1 cellular context compared by ENCODE assay signal in the genomic region with DNA sequence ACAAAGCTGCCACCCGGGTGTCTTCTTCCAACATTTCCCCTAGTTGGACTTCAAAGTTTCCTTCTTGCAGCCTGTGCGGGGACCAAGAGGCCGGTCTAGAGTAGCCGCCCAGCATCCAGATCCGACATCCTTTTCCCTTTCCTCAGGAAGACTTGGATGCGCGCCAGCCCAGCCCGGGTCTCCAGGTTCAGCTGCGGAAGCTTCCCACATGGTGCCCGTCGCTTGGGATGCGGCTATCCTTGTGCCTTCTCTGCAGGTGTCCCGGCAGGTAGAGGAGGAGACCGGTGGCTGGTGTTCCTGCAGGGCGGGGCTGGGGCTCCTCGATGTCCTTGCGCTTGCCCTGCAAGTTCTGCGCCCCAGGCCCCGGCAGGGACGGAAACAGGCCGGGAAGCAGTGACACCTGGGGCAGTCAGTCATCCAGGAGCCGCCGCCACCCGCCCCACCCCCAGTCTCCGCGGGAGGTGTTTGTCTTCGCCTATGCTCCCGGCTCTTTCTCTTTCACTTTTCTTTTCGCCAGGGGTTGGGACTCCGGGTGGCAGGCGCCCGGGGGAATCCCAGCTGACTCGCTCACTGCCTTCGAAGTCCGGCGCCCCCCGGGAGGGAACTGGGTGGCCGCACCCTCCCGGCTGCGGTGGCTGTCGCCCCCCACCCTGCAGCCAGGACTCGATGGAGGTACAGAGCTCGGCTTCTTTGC.
TF ChIP-seq lines count a peak whose summit lies in the region.

A gene with protein sequence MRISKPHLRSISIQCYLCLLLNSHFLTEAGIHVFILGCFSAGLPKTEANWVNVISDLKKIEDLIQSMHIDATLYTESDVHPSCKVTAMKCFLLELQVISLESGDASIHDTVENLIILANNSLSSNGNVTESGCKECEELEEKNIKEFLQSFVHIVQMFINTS (plus strand): TSS at position 507 of the 694 bp plus-strand sequence. CDS start 82,882 bp downstream, outside the sequence.

TF ChIP-seq in GM23338, 12 proteins besides CTCF, POLR2A, EP300 and RAD21:
- TF ChIP-seq, protein P1, sequence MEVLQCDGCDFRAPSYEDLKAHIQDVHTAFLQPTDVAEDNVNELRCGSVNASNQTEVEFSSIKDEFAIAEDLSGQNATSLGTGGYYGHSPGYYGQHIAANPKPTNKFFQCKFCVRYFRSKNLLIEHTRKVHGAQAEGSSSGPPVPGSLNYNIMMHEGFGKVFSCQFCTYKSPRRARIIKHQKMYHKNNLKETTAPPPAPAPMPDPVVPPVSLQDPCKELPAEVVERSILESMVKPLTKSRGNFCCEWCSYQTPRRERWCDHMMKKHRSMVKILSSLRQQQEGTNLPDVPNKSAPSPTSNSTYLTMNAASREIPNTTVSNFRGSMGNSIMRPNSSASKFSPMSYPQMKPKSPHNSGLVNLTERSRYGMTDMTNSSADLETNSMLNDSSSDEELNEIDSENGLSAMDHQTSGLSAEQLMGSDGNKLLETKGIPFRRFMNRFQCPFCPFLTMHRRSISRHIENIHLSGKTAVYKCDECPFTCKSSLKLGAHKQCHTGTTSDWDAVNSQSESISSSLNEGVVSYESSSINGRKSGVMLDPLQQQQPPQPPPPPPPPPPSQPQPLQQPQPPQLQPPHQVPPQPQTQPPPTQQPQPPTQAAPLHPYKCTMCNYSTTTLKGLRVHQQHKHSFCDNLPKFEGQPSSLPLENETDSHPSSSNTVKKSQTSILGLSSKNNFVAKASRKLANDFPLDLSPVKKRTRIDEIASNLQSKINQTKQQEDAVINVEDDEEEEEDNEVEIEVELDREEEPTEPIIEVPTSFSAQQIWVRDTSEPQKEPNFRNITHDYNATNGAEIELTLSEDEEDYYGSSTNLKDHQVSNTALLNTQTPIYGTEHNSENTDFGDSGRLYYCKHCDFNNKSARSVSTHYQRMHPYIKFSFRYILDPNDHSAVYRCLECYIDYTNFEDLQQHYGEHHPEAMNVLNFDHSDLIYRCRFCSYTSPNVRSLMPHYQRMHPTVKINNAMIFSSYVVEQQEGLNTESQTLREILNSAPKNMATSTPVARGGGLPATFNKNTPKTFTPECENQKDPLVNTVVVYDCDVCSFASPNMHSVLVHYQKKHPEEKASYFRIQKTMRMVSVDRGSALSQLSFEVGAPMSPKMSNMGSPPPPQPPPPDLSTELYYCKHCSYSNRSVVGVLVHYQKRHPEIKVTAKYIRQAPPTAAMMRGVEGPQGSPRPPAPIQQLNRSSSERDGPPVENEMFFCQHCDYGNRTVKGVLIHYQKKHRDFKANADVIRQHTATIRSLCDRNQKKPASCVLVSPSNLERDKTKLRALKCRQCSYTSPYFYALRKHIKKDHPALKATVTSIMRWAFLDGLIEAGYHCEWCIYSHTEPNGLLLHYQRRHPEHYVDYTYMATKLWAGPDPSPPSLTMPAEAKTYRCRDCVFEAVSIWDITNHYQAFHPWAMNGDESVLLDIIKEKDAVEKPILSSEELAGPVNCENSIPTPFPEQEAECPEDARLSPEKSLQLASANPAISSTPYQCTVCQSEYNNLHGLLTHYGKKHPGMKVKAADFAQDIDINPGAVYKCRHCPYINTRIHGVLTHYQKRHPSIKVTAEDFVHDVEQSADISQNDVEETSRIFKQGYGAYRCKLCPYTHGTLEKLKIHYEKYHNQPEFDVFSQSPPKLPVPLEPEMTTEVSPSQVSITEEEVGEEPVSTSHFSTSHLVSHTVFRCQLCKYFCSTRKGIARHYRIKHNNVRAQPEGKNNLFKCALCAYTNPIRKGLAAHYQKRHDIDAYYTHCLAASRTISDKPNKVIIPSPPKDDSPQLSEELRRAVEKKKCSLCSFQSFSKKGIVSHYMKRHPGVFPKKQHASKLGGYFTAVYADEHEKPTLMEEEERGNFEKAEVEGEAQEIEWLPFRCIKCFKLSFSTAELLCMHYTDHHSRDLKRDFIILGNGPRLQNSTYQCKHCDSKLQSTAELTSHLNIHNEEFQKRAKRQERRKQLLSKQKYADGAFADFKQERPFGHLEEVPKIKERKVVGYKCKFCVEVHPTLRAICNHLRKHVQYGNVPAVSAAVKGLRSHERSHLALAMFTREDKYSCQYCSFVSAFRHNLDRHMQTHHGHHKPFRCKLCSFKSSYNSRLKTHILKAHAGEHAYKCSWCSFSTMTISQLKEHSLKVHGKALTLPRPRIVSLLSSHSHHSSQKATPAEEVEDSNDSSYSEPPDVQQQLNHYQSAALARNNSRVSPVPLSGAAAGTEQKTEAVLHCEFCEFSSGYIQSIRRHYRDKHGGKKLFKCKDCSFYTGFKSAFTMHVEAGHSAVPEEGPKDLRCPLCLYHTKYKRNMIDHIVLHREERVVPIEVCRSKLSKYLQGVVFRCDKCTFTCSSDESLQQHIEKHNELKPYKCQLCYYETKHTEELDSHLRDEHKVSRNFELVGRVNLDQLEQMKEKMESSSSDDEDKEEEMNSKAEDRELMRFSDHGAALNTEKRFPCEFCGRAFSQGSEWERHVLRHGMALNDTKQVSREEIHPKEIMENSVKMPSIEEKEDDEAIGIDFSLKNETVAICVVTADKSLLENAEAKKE (CRISPR knock-in tag; IDR thresholded peaks at IDR 0.05): no peak
- TF ChIP-seq STAT1 (IDR thresholded peaks at IDR 0.05; ENCODE audit: unreplicated experiment): no peak
- TF ChIP-seq ZNF114 (CRISPR knock-in tag; IDR thresholded peaks at IDR 0.05): no peak
- TF ChIP-seq, protein P2, sequence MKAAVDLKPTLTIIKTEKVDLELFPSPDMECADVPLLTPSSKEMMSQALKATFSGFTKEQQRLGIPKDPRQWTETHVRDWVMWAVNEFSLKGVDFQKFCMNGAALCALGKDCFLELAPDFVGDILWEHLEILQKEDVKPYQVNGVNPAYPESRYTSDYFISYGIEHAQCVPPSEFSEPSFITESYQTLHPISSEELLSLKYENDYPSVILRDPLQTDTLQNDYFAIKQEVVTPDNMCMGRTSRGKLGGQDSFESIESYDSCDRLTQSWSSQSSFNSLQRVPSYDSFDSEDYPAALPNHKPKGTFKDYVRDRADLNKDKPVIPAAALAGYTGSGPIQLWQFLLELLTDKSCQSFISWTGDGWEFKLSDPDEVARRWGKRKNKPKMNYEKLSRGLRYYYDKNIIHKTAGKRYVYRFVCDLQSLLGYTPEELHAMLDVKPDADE (IDR thresholded peaks at IDR 0.05): no peak; the same call in 1 of the 2 replicates
- TF ChIP-seq POLR2AphosphoS5 (IDR thresholded peaks at IDR 0.05; ENCODE audit: low read depth): no peak
- no peak for TF ChIP-seq JUNB (IDR thresholded peaks at IDR 0.05; ENCODE audit: unreplicated experiment)
- no peak for TF ChIP-seq CREB1 (CRISPR knock-in tag; IDR thresholded peaks at IDR 0.05; ENCODE audit: low read depth)
- no peak for TF ChIP-seq NANOG (IDR thresholded peaks at IDR 0.05; ENCODE audit: borderline replicate concordance)
- TF ChIP-seq, protein P3, sequence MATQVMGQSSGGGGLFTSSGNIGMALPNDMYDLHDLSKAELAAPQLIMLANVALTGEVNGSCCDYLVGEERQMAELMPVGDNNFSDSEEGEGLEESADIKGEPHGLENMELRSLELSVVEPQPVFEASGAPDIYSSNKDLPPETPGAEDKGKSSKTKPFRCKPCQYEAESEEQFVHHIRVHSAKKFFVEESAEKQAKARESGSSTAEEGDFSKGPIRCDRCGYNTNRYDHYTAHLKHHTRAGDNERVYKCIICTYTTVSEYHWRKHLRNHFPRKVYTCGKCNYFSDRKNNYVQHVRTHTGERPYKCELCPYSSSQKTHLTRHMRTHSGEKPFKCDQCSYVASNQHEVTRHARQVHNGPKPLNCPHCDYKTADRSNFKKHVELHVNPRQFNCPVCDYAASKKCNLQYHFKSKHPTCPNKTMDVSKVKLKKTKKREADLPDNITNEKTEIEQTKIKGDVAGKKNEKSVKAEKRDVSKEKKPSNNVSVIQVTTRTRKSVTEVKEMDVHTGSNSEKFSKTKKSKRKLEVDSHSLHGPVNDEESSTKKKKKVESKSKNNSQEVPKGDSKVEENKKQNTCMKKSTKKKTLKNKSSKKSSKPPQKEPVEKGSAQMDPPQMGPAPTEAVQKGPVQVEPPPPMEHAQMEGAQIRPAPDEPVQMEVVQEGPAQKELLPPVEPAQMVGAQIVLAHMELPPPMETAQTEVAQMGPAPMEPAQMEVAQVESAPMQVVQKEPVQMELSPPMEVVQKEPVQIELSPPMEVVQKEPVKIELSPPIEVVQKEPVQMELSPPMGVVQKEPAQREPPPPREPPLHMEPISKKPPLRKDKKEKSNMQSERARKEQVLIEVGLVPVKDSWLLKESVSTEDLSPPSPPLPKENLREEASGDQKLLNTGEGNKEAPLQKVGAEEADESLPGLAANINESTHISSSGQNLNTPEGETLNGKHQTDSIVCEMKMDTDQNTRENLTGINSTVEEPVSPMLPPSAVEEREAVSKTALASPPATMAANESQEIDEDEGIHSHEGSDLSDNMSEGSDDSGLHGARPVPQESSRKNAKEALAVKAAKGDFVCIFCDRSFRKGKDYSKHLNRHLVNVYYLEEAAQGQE (IDR thresholded peaks at IDR 0.05; ENCODE audit: unreplicated experiment): no peak
- TF ChIP-seq EZH2 (IDR thresholded peaks at IDR 0.05; ENCODE audit: low read depth, unreplicated experiment): no peak
- TF ChIP-seq ZNF331 (CRISPR knock-in tag; IDR thresholded peaks at IDR 0.05; ENCODE audit: low read depth): no peak
